17 cellular contexts compared by ENCODE assay signal in the genomic region with DNA sequence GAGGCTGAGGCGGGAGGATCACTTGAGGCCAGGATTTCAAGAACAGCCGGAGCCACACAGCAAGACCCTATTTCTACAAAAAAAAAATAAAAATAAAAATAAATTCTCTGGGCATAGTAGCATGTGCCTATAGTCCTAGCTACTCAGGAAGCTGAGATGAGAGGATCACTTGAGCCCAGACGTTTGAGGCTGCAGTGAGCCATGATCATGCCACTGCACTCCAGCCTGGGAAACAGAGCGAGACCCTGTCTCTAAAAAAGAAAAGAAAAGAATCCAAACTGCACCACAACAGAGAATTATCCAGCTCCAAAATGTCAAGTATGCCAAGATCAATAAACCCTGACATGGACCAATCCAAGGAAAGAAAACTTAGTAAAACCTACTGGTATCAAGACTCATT.
DNase-seq lines count a peak whose midpoint lies in the region; ATAC-seq and TF ChIP-seq lines count a peak whose summit lies in the region.
"Had no signal": no experiment of that assay in that cellular context is flagged by ENCODE, and none has a peak within 500 bp of the region (broad histone marks: within the 10 kb centered on the region; RNA-seq: fewer than 3 reads in every experiment).

No MANE protein-coding gene starts in this region.

- ATAC-seq in left cardiac atrium (no peak), body of pancreas (no peak), GM18868 (IDR thresholded peaks at IDR 0.05; ENCODE audit: unreplicated experiment) (no peak)
- ATAC-seq in naive thymus-derived CD4-positive, alpha-beta T cell = no peak
- ATAC-seq: A549, GM12878, GM23338 had no signal

- H3K27ac ChIP-seq in left ventricle myocardium inferior (replicated peaks) (peak overlapping the region; percentile 55), body of pancreas (peak overlapping the region in 3 of 4 donors; percentile 4 to 77 (median 75))
- H3K27ac ChIP-seq in naive thymus-derived CD4-positive, alpha-beta T cell (ENCODE audit: low read depth, low read length) = no peak overlapping the region
- H3K27ac ChIP-seq: A549, HL-60 had no signal

- H3K4me1 ChIP-seq in left ventricle myocardium inferior (peaks cover 65% of the 10 kb centered on the region), body of pancreas (peaks cover 52% of the 10 kb centered on the region)
- H3K4me1 ChIP-seq in naive thymus-derived CD4-positive, alpha-beta T cell (ENCODE audit: control insufficient read depth in 2 of 2, insufficient read depth in 2 of 2, low read length in 2 of 2) = no peaks in the 10 kb centered on the region
- H3K4me1 ChIP-seq: A549 had no signal

- TF ChIP-seq POLR2A in body of pancreas (IDR thresholded peaks at IDR 0.05) = no peak

- POLR2A ChIA-PET in naive thymus-derived CD4-positive, alpha-beta T cell (lab: Charles Lee) = no interaction called here

- H3K9me3 ChIP-seq in left ventricle myocardium inferior (replicated peaks) = no peaks in the 10 kb centered on the region
- H3K9me3 ChIP-seq in body of pancreas = no peaks in the 10 kb centered on the region
- H3K9me3 ChIP-seq in naive thymus-derived CD4-positive, alpha-beta T cell (ENCODE audit: control insufficient read depth in 2 of 3, low read length in 3 of 3) = no peaks in the 10 kb centered on the region
- H3K9me3 ChIP-seq: A549 had no signal

- TF ChIP-seq CTCF in left ventricle myocardium inferior (IDR thresholded peaks at IDR 0.05; ENCODE audit: borderline replicate concordance) = no peak
- TF ChIP-seq CTCF in body of pancreas (IDR thresholded peaks at IDR 0.05) = no peak

- WGBS in body of pancreas, 2 donors = 82 to 87% methylated on average over 4 of the region's 4 CpGs

- intact Hi-C loops in left ventricle myocardium inferior (cut with micrococcal nuclease) (no loop called here), left cardiac atrium (cut with DNase I) (loop anchor here in 1 of 2 donors (10.0 kb wide), 1 partner anchor 46 kb away; no protein-coding TSS in a partner anchor), body of pancreas (cut with DNase I) (no loop called here)
- intact Hi-C loops in naive thymus-derived CD4-positive, alpha-beta T cell (cut with micrococcal nuclease) = no loop called here

- no peaks in the 10 kb centered on the region for H3K9me3 Mint-ChIP-seq in naive thymus-derived CD4-positive, alpha-beta T cell
- H3K9me3 Mint-ChIP-seq: GM23338 had no signal

- CTCF ChIA-PET in naive thymus-derived CD4-positive, alpha-beta T cell (lab: Charles Lee) = no interaction called here

- H3K27me3 ChIP-seq in left ventricle myocardium inferior (ENCODE audit: low read depth) (no peaks in the 10 kb centered on the region), body of pancreas (no peaks in the 10 kb centered on the region)
- H3K27me3 ChIP-seq in naive thymus-derived CD4-positive, alpha-beta T cell (ENCODE audit: control insufficient read depth in 2 of 2, insufficient read depth in 2 of 2, low read length in 2 of 2) = no peaks in the 10 kb centered on the region

- peak overlapping the region in 6 of 9 donors; percentile 4 to 83 (median 64) for H3K27ac Mint-ChIP-seq in naive thymus-derived CD4-positive, alpha-beta T cell
- H3K27ac Mint-ChIP-seq: GM23338 had no signal

- peaks cover 0 to 12% (median 6%) of the 10 kb centered on the region in 7 donors for H3K4me1 Mint-ChIP-seq in naive thymus-derived CD4-positive, alpha-beta T cell

- H3K36me3 ChIP-seq in left ventricle myocardium inferior (no peaks in the 10 kb centered on the region), body of pancreas (replicated peaks in 1 of 2; ENCODE audit: insufficient read depth in 1 of 2, low read depth in 2 of 2) (peaks cover 0 to under 1% of the 10 kb centered on the region in 2 donors)
- peaks cover 0 to 60% (median 7%) of the 10 kb centered on the region in 3 experiments for H3K36me3 ChIP-seq in naive thymus-derived CD4-positive, alpha-beta T cell (ENCODE audit: control insufficient read depth in 2 of 3, insufficient read depth in 3 of 3, low read length in 3 of 3)

- no peak overlapping the region for H3K4me3 Mint-ChIP-seq in naive thymus-derived CD4-positive, alpha-beta T cell
- H3K4me3 Mint-ChIP-seq: GM23338 had no signal

- H3K4me3 ChIP-seq in left ventricle myocardium inferior = no peak overlapping the region
- H3K4me3 ChIP-seq in body of pancreas = no peak overlapping the region
- H3K4me3 ChIP-seq in naive thymus-derived CD4-positive, alpha-beta T cell (ENCODE audit: low read length) = no peak overlapping the region
- H3K4me3 ChIP-seq: A549, GM12878, GM23338 had no signal

- no peaks in the 10 kb centered on the region for H3K27me3 Mint-ChIP-seq in naive thymus-derived CD4-positive, alpha-beta T cell

- no peak for DNase-seq in left ventricle myocardium inferior
- DNase-seq in left cardiac atrium = no peak
- no peak for DNase-seq in body of pancreas
- no peak for DNase-seq in naive thymus-derived CD4-positive, alpha-beta T cell
- no peak for DNase-seq in NCI-H1092 treated with DMSO at 0.1 percent for 48 hours (lab: John Stamatoyannopoulos, UW)
- DNase-seq in dedifferentiated amniotic fluid mesenchymal stem cell (ENCODE audit: extremely low spot score) = no peak
- DNase-seq: KG1, NCI-H1694, NCI-H2107, NCI-H226, NCI-H526, RPMI8226 had no signal

- H3K36me3 Mint-ChIP-seq in naive thymus-derived CD4-positive, alpha-beta T cell = peaks cover 0 to 38% (median 10%) of the 10 kb centered on the region in 5 donors
